9 cellular contexts compared by ENCODE assay signal in genomic region chr17:80035937-80036714, GRCh38. TPM values are rescaled to one million over a fixed set of nuclear protein-coding genes. Genes with fewer than 3 reads are reported as not detected.
DNase-seq lines count a peak whose midpoint lies in the region; ATAC-seq, FAIRE-seq and TF ChIP-seq lines count a peak whose summit lies in the region.
"Had no signal": no experiment of that assay in that cellular context is flagged by ENCODE, and none has a peak within 500 bp of the region (broad histone marks: within the 10 kb centered on the region; RNA-seq: fewer than 3 reads in every experiment).

Gene CCDC40 (plus strand): TSS chr17:80036642. CDS start chr17:80036663, 21 bp downstream.

- H3K4me3 ChIP-seq in Caco-2 (ENCODE audit: low read depth, low read length), result peak within 1 kb of the TSS; percentile 63
- H3K4me3 ChIP-seq in WI38 (ENCODE audit: low read depth, low read length), result peak within 1 kb of the TSS; percentile 79
- H3K4me3 ChIP-seq in mammary epithelial cell (replicated peaks in 1 of 3; ENCODE audit: insufficient read depth in 1 of 3, low read depth in 2 of 3, low read length in 3 of 3), result peak within 1 kb of the TSS; percentile 70 to 83 (median 77)
- H3K4me3 ChIP-seq in small intestine (ENCODE audit: low read depth in 1 of 2, low read length in 2 of 2), result peak within 1 kb of the TSS; percentile 69 to 88

- dilution Hi-C loops in mammary epithelial cell (cut with HindIII; ENCODE audit: low sequenced_read_pairs), result no loop called here

- CTCF ChIA-PET in Caco-2 (lab: Charles Lee) (no interaction called here), mammary epithelial cell (lab: Charles Lee; ENCODE audit: low non-redundant PET) (no interaction called here)

- H3K9me3 ChIP-seq in Caco-2, result no peaks in the 10 kb centered on the region
- H3K9me3 ChIP-seq in mammary epithelial cell (replicated peaks; ENCODE audit: insufficient read depth, low read length), result no peaks in the 10 kb centered on the region
- no peaks in the 10 kb centered on the region for H3K9me3 ChIP-seq in small intestine (ENCODE audit: control insufficient read depth, low read depth)

- H3K27me3 Mint-ChIP-seq in Caco-2 (ENCODE audit: insufficient read depth, unreplicated experiment) (no peaks in the 10 kb centered on the region), immature natural killer cell (ENCODE audit: low read depth in 3 of 3) (peaks cover 10 to 19% (median 13%) of the 10 kb centered on the region in 3 donors)

- no peaks in the 10 kb centered on the region for H3K27me3 ChIP-seq in Caco-2 (replicated peaks; ENCODE audit: control insufficient read depth, insufficient read depth, low read length)
- H3K27me3 ChIP-seq in mammary epithelial cell (ENCODE audit: insufficient read depth, low read length), result no peaks in the 10 kb centered on the region
- no peaks in the 10 kb centered on the region for H3K27me3 ChIP-seq in small intestine (ENCODE audit: control insufficient read depth in 2 of 2, insufficient read depth in 2 of 2, low read length in 2 of 2)

- H3K27ac ChIP-seq in mammary epithelial cell (ENCODE audit: insufficient read depth, low read depth, low read length), result peak within 1 kb of the TSS; percentile 58
- H3K27ac ChIP-seq in small intestine (ENCODE audit: low read depth in 1 of 2, low read length in 1 of 2), result peak within 1 kb of the TSS; percentile 68 to 97

- TF ChIP-seq CTCF in Caco-2 (IDR thresholded peaks at IDR 0.05; ENCODE audit: insufficient read depth in 1 of 2, low read depth in 1 of 2, low read length in 1 of 2, severe bottlenecking in 1 of 2, unreplicated experiment in 1 of 2), result peak in 1 of 2 experiments; percentile 14
- TF ChIP-seq CTCF in WI38 (IDR thresholded peaks at IDR 0.05; ENCODE audit: low read depth, low read length), result no peak
- TF ChIP-seq CTCF in mammary epithelial cell (conservative IDR thresholded peaks at IDR 0.05 in 1 of 2, IDR thresholded peaks at IDR 0.05 in 1 of 2; ENCODE audit: extremely low read depth in 1 of 2, insufficient read depth in 1 of 2, low read depth in 1 of 2, low read length in 2 of 2), result peak in 1 of 2 donors; percentile 33

- H3K9me3 Mint-ChIP-seq in Caco-2 (ENCODE audit: unreplicated experiment) (no peaks in the 10 kb centered on the region), immature natural killer cell (no peaks in the 10 kb centered on the region)

- POLR2A ChIA-PET in Caco-2 (lab: Charles Lee), result no interaction called here

- peak within 1 kb of the TSS; percentile 72 for H3K9ac ChIP-seq in mammary epithelial cell (ENCODE audit: insufficient read depth, low read length)

- peak within 1 kb of the TSS; percentile 80 for H2AFZ ChIP-seq in mammary epithelial cell (ENCODE audit: low read depth, low read length)

- intact Hi-C loops in Caco-2 (cut with micrococcal nuclease; ENCODE audit: unreplicated experiment) (loop anchor here (1.0 to 5.0 kb wide), 2 partner anchors 30 to 41 kb away; no protein-coding TSS in a partner anchor), mammary epithelial cell (cut with micrococcal nuclease) (loop anchor here (1.0 kb wide), 1 partner anchor 28 kb away; no protein-coding TSS in a partner anchor)

- BruUV-seq in Caco-2 (replicated peaks; lab: Mats Ljungman, UMichigan) (no TSS peak), mammary epithelial cell (replicated peaks; lab: Mats Ljungman, UMichigan) (no TSS peak)

- peak within 1 kb of the TSS; percentile 99 for H3K27ac Mint-ChIP-seq in Caco-2 (ENCODE audit: unreplicated experiment)
- peak within 1 kb of the TSS in 5 of 6 donors; percentile 82 to 93 (median 84) for H3K27ac Mint-ChIP-seq in immature natural killer cell

- H3K4me1 Mint-ChIP-seq in Caco-2 (ENCODE audit: low read depth, unreplicated experiment) (peaks cover 9% of the 10 kb centered on the region), immature natural killer cell (peaks cover 9 to 12% of the 10 kb centered on the region in 2 donors)

- H3K4me1 ChIP-seq in Caco-2 (peaks cover 4% of the 10 kb centered on the region; the same call in 1 of the 2 replicates), mammary epithelial cell (ENCODE audit: insufficient read depth, low read length) (peaks cover 10% of the 10 kb centered on the region), small intestine (ENCODE audit: control insufficient read depth in 2 of 2, insufficient read depth in 1 of 2, low read depth in 1 of 2, low read length in 1 of 2) (no peaks in the 10 kb centered on the region)

- no peaks in the 10 kb centered on the region for H4K20me1 ChIP-seq in mammary epithelial cell (ENCODE audit: insufficient read depth, low read length)

- no peaks in the 10 kb centered on the region; the same call in 1 of the 2 replicates for H3K36me3 ChIP-seq in Caco-2 (ENCODE audit: control insufficient read depth, insufficient read depth, low read length)
- H3K36me3 ChIP-seq in mammary epithelial cell (ENCODE audit: insufficient read depth, low read length), result no peaks in the 10 kb centered on the region
- no peaks in the 10 kb centered on the region for H3K36me3 ChIP-seq in small intestine (ENCODE audit: control insufficient read depth in 2 of 2, insufficient read depth in 2 of 2, low read length in 2 of 2)

- DNase-seq in Caco-2, result peak; percentile 84 to 91
- DNase-seq in HCEC 1CT, result peak; percentile 77
- DNase-seq in NCI-H2107 treated with DMSO at 0.1 percent for 48 hours (lab: John Stamatoyannopoulos, UW; ENCODE audit: unreplicated experiment), result peak; percentile 31
- peak; percentile 68 for DNase-seq in mammary epithelial cell
- DNase-seq in immature natural killer cell, result peak; percentile 81 to 85 (median 83)
- DNase-seq in small intestine, result peak; percentile 78

- H3K4me3 Mint-ChIP-seq in Caco-2 (ENCODE audit: unreplicated experiment) (peak within 1 kb of the TSS; percentile 88), immature natural killer cell (peak within 1 kb of the TSS; percentile 80 to 86 (median 85))

- in situ Hi-C loops in mammary epithelial cell (cut with MboI; ENCODE audit: low sequenced_read_pairs in 2 of 2), result no loop called here

- 4% methylated on average over 15 of the region's 89 CpGs for WGBS in mammary epithelial cell (ENCODE audit: low coverage, missing lambda C conversion rate)
- 0 to 1% (median 1%) methylated on average over 73 to 89 of the region's 89 CpGs for WGBS in small intestine, 3 donors

- FAIRE-seq in small intestine (lab: Jason Lieb, UNC), result no peak
- FAIRE-seq: colon had no signal

- ATAC-seq in HG03097 (IDR thresholded peaks at IDR 0.05; ENCODE audit: low FRiP score, unreplicated experiment), result no peak

- peaks cover 32% of the 10 kb centered on the region for H3K79me2 ChIP-seq in mammary epithelial cell (ENCODE audit: insufficient read depth, low read length)

- H3K4me2 ChIP-seq in mammary epithelial cell (ENCODE audit: insufficient read depth, low read depth, low read length), result peak within 1 kb of the TSS; percentile 99

- peaks cover 15% of the 10 kb centered on the region for H3K36me3 Mint-ChIP-seq in Caco-2 (ENCODE audit: insufficient read depth, unreplicated experiment)
- no peaks in the 10 kb centered on the region for H3K36me3 Mint-ChIP-seq in immature natural killer cell

RNA-seq across cellular contexts. Expression of gene CCDC40, which starts in this region (rescaled TPM):
- 3.7 and 3.9 TPM in 2 replicates for total RNA-seq in Caco-2 (2022)
- 1 to 10 TPM; 2.7 to 3.0 TPM for total RNA-seq in mammary epithelial cell
- 0.82 TPM for polyA plus RNA-seq in mammary epithelial cell
- polyA minus RNA-seq in mammary epithelial cell, result not detected
- not detected for polyA plus RNA-seq in immature natural killer cell
- polyA plus RNA-seq in small intestine, result 1 to 10 TPM in 1 of 3 donors, under 1 TPM in 2; 0.45 to 1.2 (median 0.81) TPM

Comparison
In these comparisons a context has a peak if more than half of its experiments do, and no peak if none do; other contexts are left out.
1. Peak in DNase-seq in immature natural killer cell; RNA of the gene not detected or under 1 TPM.
2. DNase-seq: peak in every context shown above with its lines; median percentile 88 in Caco-2; 83 in immature natural killer cell; 78 in small intestine; 77 in HCEC 1CT; 68 in mammary epithelial cell; 31 in NCI-H2107 treated with DMSO at 0.1 percent for 48 hours.